In genomic region chr10:130179640-130180039, GRCh38 we compare ENCODE assay signal across 8 cellular contexts. TPM values are rescaled to one million over a fixed set of nuclear protein-coding genes. Genes with fewer than 3 reads are reported as not detected.
A peak's percentile ranks its signal among the peaks of the same experiment; 100 is the strongest.
DNase-seq lines count a peak whose midpoint lies in the region; TF ChIP-seq lines count a peak whose summit lies in the region.

No MANE protein-coding gene starts in this region.

- H3K4me1 ChIP-seq in OCI-LY3 (ENCODE audit: low read length) (no peaks in the 10 kb centered on the region), mammary epithelial cell (ENCODE audit: insufficient read depth, low read length) (no peaks in the 10 kb centered on the region), liver (ENCODE audit: control insufficient read depth in 4 of 4, insufficient read depth in 4 of 4, low read length in 3 of 4) (no peaks in the 10 kb centered on the region), colonic mucosa (no peaks in the 10 kb centered on the region)

- H3K9ac ChIP-seq in OCI-LY3 (ENCODE audit: low read length), result no peak overlapping the region
- H3K9ac ChIP-seq in mammary epithelial cell (ENCODE audit: insufficient read depth, low read length), result no peak overlapping the region
- no peak overlapping the region for H3K9ac ChIP-seq in liver (ENCODE audit: low read depth in 1 of 2, low read length in 2 of 2)
- no peak overlapping the region for H3K9ac ChIP-seq in colonic mucosa (ENCODE audit: low read depth in 2 of 2, low read length in 2 of 2)

- TF ChIP-seq RAD21 in liver (IDR thresholded peaks at IDR 0.05), result peak; percentile 66 to 73

- H3K4me3 ChIP-seq in AG10803 (ENCODE audit: low read length) (no peak overlapping the region), OCI-LY3 (ENCODE audit: low read length) (no peak overlapping the region), mammary epithelial cell (replicated peaks in 1 of 3; ENCODE audit: insufficient read depth in 1 of 3, low read depth in 2 of 3, low read length in 3 of 3) (no peak overlapping the region), liver (ENCODE audit: low read depth in 1 of 3, low read length in 3 of 3) (no peak overlapping the region), colonic mucosa (no peak overlapping the region)

- BruUV-seq in mammary epithelial cell (replicated peaks; lab: Mats Ljungman, UMichigan), result no TSS peak

- H4K20me1 ChIP-seq in OCI-LY3 (ENCODE audit: insufficient read depth, low read length), result no peaks in the 10 kb centered on the region
- H4K20me1 ChIP-seq in mammary epithelial cell (ENCODE audit: insufficient read depth, low read length), result no peaks in the 10 kb centered on the region

- H2AFZ ChIP-seq in OCI-LY3 (ENCODE audit: low read depth, low read length) (no peak overlapping the region), mammary epithelial cell (ENCODE audit: low read depth, low read length) (no peak overlapping the region)

- H3K79me2 ChIP-seq in OCI-LY3 (ENCODE audit: low read length) (no peaks in the 10 kb centered on the region), mammary epithelial cell (ENCODE audit: insufficient read depth, low read length) (peaks cover 34% of the 10 kb centered on the region)

- H3K4me2 ChIP-seq in OCI-LY3 (ENCODE audit: low read length), result no peak overlapping the region
- no peak overlapping the region for H3K4me2 ChIP-seq in mammary epithelial cell (ENCODE audit: insufficient read depth, low read depth, low read length)

- H3K27ac ChIP-seq in OCI-LY3 (ENCODE audit: low read length) (no peak overlapping the region), mammary epithelial cell (ENCODE audit: insufficient read depth, low read depth, low read length) (no peak overlapping the region), liver (ENCODE audit: low read depth in 1 of 2, low read length in 2 of 2) (no peak overlapping the region), colonic mucosa (no peak overlapping the region)

- peak; percentile 70 for DNase-seq in AG10803 (ENCODE audit: low read depth)
- peak; percentile 23 for DNase-seq in mammary epithelial cell
- no peak for DNase-seq in mesenteric fat pad (ENCODE audit: low spot score)
- no peak for DNase-seq in colonic mucosa
- DNase-seq in NCI-H446 treated with DMSO at 0.1 percent for 48 hours (lab: John Stamatoyannopoulos, UW), result no peak

- intact Hi-C loops in mammary epithelial cell (cut with micrococcal nuclease), result no loop called here
- intact Hi-C loops in colonic mucosa (cut with DNase I), result no loop called here

- in situ Hi-C loops in mammary epithelial cell (cut with MboI; ENCODE audit: low sequenced_read_pairs in 2 of 2), result loop anchor here in 1 of 2 donors (10.0 kb wide), 1 partner anchor 1695 kb away; no protein-coding TSS in a partner anchor

- H3K36me3 ChIP-seq in OCI-LY3 (replicated peaks; ENCODE audit: low read depth, low read length) (peaks cover 26% of the 10 kb centered on the region), mammary epithelial cell (ENCODE audit: insufficient read depth, low read length) (peaks cover 36% of the 10 kb centered on the region), liver (ENCODE audit: control insufficient read depth in 4 of 4, insufficient read depth in 3 of 4, low read depth in 1 of 4, low read length in 3 of 4) (peaks cover 9 to 44% (median 28%) of the 10 kb centered on the region in 4 donors), colonic mucosa (no peaks in the 10 kb centered on the region)

- TF ChIP-seq CTCF in AG10803 (conservative IDR thresholded peaks at IDR 0.05; ENCODE audit: low read length) (peak; percentile 63), GM12872 (IDR thresholded peaks at IDR 0.05; ENCODE audit: insufficient read depth, low read depth, low read length) (peak; percentile 31; the same call in 2 of the 3 replicates), OCI-LY3 (IDR thresholded peaks at IDR 0.05; ENCODE audit: low read depth, low read length) (peak; percentile 21; the same call in 1 of the 2 replicates), mammary epithelial cell (conservative IDR thresholded peaks at IDR 0.05 in 1 of 2, IDR thresholded peaks at IDR 0.05 in 1 of 2; ENCODE audit: extremely low read depth in 1 of 2, insufficient read depth in 1 of 2, low read depth in 1 of 2, low read length in 2 of 2) (peak; percentile 20 to 34), liver (IDR thresholded peaks at IDR 0.05; ENCODE audit: low read depth, low read length, missing input control) (peak; percentile 20), colonic mucosa (IDR thresholded peaks at IDR 0.05) (no peak)

- H3K9me3 ChIP-seq in OCI-LY3 (ENCODE audit: insufficient read depth, low read length), result no peaks in the 10 kb centered on the region
- H3K9me3 ChIP-seq in mammary epithelial cell (replicated peaks; ENCODE audit: insufficient read depth, low read length), result no peaks in the 10 kb centered on the region
- no peaks in the 10 kb centered on the region for H3K9me3 ChIP-seq in liver (ENCODE audit: control insufficient read depth in 4 of 4, low read length in 3 of 4)
- H3K9me3 ChIP-seq in colonic mucosa, result no peaks in the 10 kb centered on the region

- 59% methylated on average over 4 of the region's 4 CpGs for WGBS in mammary epithelial cell (ENCODE audit: low coverage, missing lambda C conversion rate)
- WGBS in liver, result 69% methylated on average over 4 of the region's 4 CpGs

- CTCF ChIA-PET in mammary epithelial cell (lab: Charles Lee; ENCODE audit: low non-redundant PET), result interaction anchor here (0.8 kb wide), 1 partner anchor 69 kb away, joined by 9 read pairs; the partner anchor contains the start of gene C10orf143

- H3K27me3 ChIP-seq in OCI-LY3 (ENCODE audit: low read depth, low read length) (no peaks in the 10 kb centered on the region), mammary epithelial cell (ENCODE audit: insufficient read depth, low read length) (no peaks in the 10 kb centered on the region), liver (ENCODE audit: control insufficient read depth in 4 of 4, insufficient read depth in 4 of 4, low read length in 3 of 4) (no peaks in the 10 kb centered on the region), colonic mucosa (no peaks in the 10 kb centered on the region)

- dilution Hi-C loops in mammary epithelial cell (cut with HindIII; ENCODE audit: low sequenced_read_pairs), result no loop called here

TF ChIP-seq in liver, 16 proteins besides CTCF, POLR2A, EP300 and RAD21 (continues in another document):
- TF ChIP-seq JUND (IDR thresholded peaks at IDR 0.05) (no peak), GABPA (IDR thresholded peaks at IDR 0.05 in 1 of 2, conservative IDR thresholded peaks at IDR 0.05 in 1 of 2) (no peak), HNF4G (IDR thresholded peaks at IDR 0.05) (no peak), EGR1 (IDR thresholded peaks at IDR 0.05; ENCODE audit: low read depth in 2 of 2) (no peak), ZBTB33 (IDR thresholded peaks at IDR 0.05) (no peak), REST (IDR thresholded peaks at IDR 0.05) (no peak), FOXA2 (IDR thresholded peaks at IDR 0.05) (no peak), RXRA (IDR thresholded peaks at IDR 0.05) (no peak), FOXA1 (IDR thresholded peaks at IDR 0.05) (no peak), MAX (IDR thresholded peaks at IDR 0.05) (no peak), HNF4A (conservative IDR thresholded peaks at IDR 0.05) (no peak)

RNA-seq across cellular contexts. Expression of gene GLRX3, which starts 43.4 kb away (rescaled TPM):
- 100 to 1,000 TPM in 1 of 2 donors, 10 to 100 TPM in 1; 77.8 to 151 TPM for total RNA-seq in mammary epithelial cell
- 123 TPM for polyA plus RNA-seq in mammary epithelial cell
- 56.3 TPM for polyA minus RNA-seq in mammary epithelial cell
- 10 to 100 TPM; 24.0 to 25.3 TPM for total RNA-seq in liver
- polyA plus RNA-seq in liver, result 10 to 100 TPM; 31.7 to 34.0 TPM
- total RNA-seq in mesenteric fat pad, result 72.0 TPM
- 10 to 100 TPM; 50.0 to 86.5 TPM for total RNA-seq in colonic mucosa

Comparison
In these comparisons a context has a peak if more than half of its experiments do, and no peak if none do; other contexts are left out.
1. DNase-seq: peak in AG10803 (single experiment) and mammary epithelial cell (single experiment); none in mesenteric fat pad (single experiment), colonic mucosa (single experiment) and NCI-H446 treated with DMSO at 0.1 percent for 48 hours (single experiment).